13 cellular contexts compared by ENCODE assay signal in the genomic region with DNA sequence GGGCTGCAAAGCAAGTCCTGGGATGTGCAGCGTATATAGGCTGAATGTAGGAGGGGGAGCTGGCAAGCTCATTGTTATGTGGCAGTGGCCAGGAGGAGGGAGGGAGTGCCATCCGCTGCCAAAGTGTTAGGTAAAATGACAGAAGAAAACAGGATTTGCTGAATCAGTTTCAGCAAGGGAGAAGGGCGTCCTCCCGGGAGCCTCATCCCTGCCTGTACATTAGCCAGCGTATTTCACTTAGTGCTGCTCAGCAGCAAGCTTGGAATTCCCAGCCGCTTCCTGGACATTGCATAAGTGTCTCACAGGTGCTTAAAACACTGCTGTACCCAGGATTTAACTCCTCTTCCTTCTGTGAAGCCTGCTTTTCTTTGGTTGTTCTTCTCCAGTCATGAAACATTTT. TPM values are rescaled to one million over a fixed set of nuclear protein-coding genes. Genes with fewer than 3 reads are reported as not detected.
DNase-seq lines count a peak whose midpoint lies in the region; ATAC-seq and TF ChIP-seq lines count a peak whose summit lies in the region.
"Had no signal": no experiment of that assay in that cellular context is flagged by ENCODE, and none has a peak within 500 bp of the region (broad histone marks: within the 10 kb centered on the region; RNA-seq: fewer than 3 reads in every experiment).

No MANE protein-coding gene starts in this region.

- POLR2A ChIA-PET in activated B cell treated with CpG ODN at 0.5 μM for 24 hours (lab: Charles Lee) = interaction anchor here (1.2 to 1.5 kb wide), 2 partner anchors 84 to 139 kb away, joined by 3 read pairs; a partner anchor contains a TSS

- H3K36me3 Mint-ChIP-seq in activated B cell treated with CpG ODN at 0.5 μM for 24 hours (ENCODE audit: low read depth) = peaks cover 22% of the 10 kb centered on the region
- peaks cover 25% of the 10 kb centered on the region for H3K36me3 Mint-ChIP-seq in stimulated activated effector memory CD8-positive, alpha-beta T cell treated with anti-CD3 and anti-CD28 coated beads, Interleukin-12 subunit alpha, Interleukin-12 subunit beta, amount 100 ng/mL, for 72 hours

- no peaks in the 10 kb centered on the region for H3K9me3 Mint-ChIP-seq in activated B cell treated with CpG ODN at 0.5 μM for 24 hours
- no peaks in the 10 kb centered on the region for H3K9me3 Mint-ChIP-seq in stimulated activated effector memory CD8-positive, alpha-beta T cell treated with anti-CD3 and anti-CD28 coated beads, Interleukin-12 subunit alpha, Interleukin-12 subunit beta, amount 100 ng/mL, for 72 hours
- H3K9me3 Mint-ChIP-seq: activated CD8-positive, alpha-beta T cell treated with anti-CD3 and anti-CD28 coated beads for 36 hours had no signal

- H3K4me3 ChIP-seq in heart right ventricle = peak overlapping the region in 5 of 10 donors; percentile 62 to 72 (median 66)

- H3K27ac Mint-ChIP-seq in activated B cell treated with CpG ODN at 0.5 μM for 24 hours = no peak overlapping the region
- H3K27ac Mint-ChIP-seq in stimulated activated effector memory CD8-positive, alpha-beta T cell treated with anti-CD3 and anti-CD28 coated beads, Interleukin-12 subunit alpha, Interleukin-12 subunit beta, amount 100 ng/mL, for 72 hours = peak overlapping the region; percentile 10
- H3K27ac Mint-ChIP-seq: activated CD8-positive, alpha-beta T cell treated with anti-CD3 and anti-CD28 coated beads for 36 hours had no signal

- peak overlapping the region in 9 of 10 donors; percentile 85 to 98 (median 97) for H3K27ac ChIP-seq in heart right ventricle
- H3K27ac ChIP-seq: parathyroid adenoma had no signal

- H3K4me1 ChIP-seq in heart right ventricle = peaks cover 3 to 67% (median 28%) of the 10 kb centered on the region in 9 donors

- H3K9me3 ChIP-seq in heart right ventricle = no peaks in the 10 kb centered on the region

- intact Hi-C loops in heart right ventricle (cut with DNase I) = loop anchor here in 3 of 10 donors (5.0 to 10.0 kb wide), 4 partner anchors 82 to 602 kb away; a partner anchor contains a TSS
- intact Hi-C loops in Right ventricle myocardium superior (cut with DNase I) = no loop called here
- intact Hi-C loops in activated B cell treated with CpG ODN at 0.5 μM for 24 hours (cut with micrococcal nuclease) = loop anchor here (5.0 kb wide), 1 partner anchor 80 kb away; a partner anchor contains a TSS

- CTCF ChIA-PET in activated B cell treated with CpG ODN at 0.5 μM for 24 hours (lab: Charles Lee) = no interaction called here

- H3K4me1 Mint-ChIP-seq in activated B cell treated with CpG ODN at 0.5 μM for 24 hours = peaks cover 29% of the 10 kb centered on the region
- peaks cover 49% of the 10 kb centered on the region for H3K4me1 Mint-ChIP-seq in stimulated activated effector memory CD8-positive, alpha-beta T cell treated with anti-CD3 and anti-CD28 coated beads, Interleukin-12 subunit alpha, Interleukin-12 subunit beta, amount 100 ng/mL, for 72 hours

- H3K4me3 Mint-ChIP-seq in activated B cell treated with CpG ODN at 0.5 μM for 24 hours = peak overlapping the region; percentile 1
- no peak overlapping the region for H3K4me3 Mint-ChIP-seq in stimulated activated effector memory CD8-positive, alpha-beta T cell treated with anti-CD3 and anti-CD28 coated beads, Interleukin-12 subunit alpha, Interleukin-12 subunit beta, amount 100 ng/mL, for 72 hours
- H3K4me3 Mint-ChIP-seq: activated CD8-positive, alpha-beta T cell treated with anti-CD3 and anti-CD28 coated beads for 36 hours had no signal

- no peak for DNase-seq in heart right ventricle
- no peak for DNase-seq in Right ventricle myocardium superior
- no peak for DNase-seq in activated B cell treated with CpG ODN at 0.5 μM for 24 hours
- peak; percentile 29 for DNase-seq in inferior parietal cortex (ENCODE audit: extremely low spot score)
- DNase-seq in stimulated activated effector memory CD8-positive, alpha-beta T cell treated with anti-CD3 and anti-CD28 coated beads, Interleukin-12 subunit alpha, Interleukin-12 subunit beta, amount 100 ng/mL, for 72 hours (ENCODE audit: low spot score in 2 of 2) = no peak
- no peak for DNase-seq in erythroblast (lab: John Stamatoyannopoulos, UW)
- no peak for DNase-seq in activated CD4-positive, CD25-positive, alpha-beta regulatory T cell treated with anti-CD3 and anti-CD28 coated beads, Interleukin-2, amount 50 U/mL, for 72 hours
- no peak for DNase-seq in glomerular visceral epithelial cell (ENCODE audit: extremely low spot score)
- DNase-seq: activated CD8-positive, alpha-beta T cell treated with anti-CD3 and anti-CD28 coated beads for 36 hours; activated gamma-delta T cell treated with Interleukin-2 at 50 U/mL for 16 hours; DMS79 treated with DMSO at 0.1 percent for 48 hours; stimulated activated CD8-positive, alpha-beta memory T cell treated with anti-CD3 and anti-CD28 coated beads, Interleukin-4, amount 100 ng/mL, for 48 hours had no signal

- no peak for ATAC-seq in heart right ventricle
- no peak for ATAC-seq in Right ventricle myocardium superior (ENCODE audit: poor library complexity)
- no peak for ATAC-seq in activated B cell treated with CpG ODN at 0.5 μM for 24 hours (ENCODE audit: low read depth)
- no peak for ATAC-seq in stimulated activated effector memory CD8-positive, alpha-beta T cell treated with anti-CD3 and anti-CD28 coated beads, Interleukin-12 subunit alpha, Interleukin-12 subunit beta, amount 100 ng/mL, for 72 hours
- ATAC-seq: activated CD8-positive, alpha-beta T cell treated with anti-CD3 and anti-CD28 coated beads for 36 hours had no signal

- peaks cover 0 to 35% (median 0%) of the 10 kb centered on the region in 9 donors for H3K36me3 ChIP-seq in heart right ventricle

- H3K27me3 Mint-ChIP-seq in activated B cell treated with CpG ODN at 0.5 μM for 24 hours = no peaks in the 10 kb centered on the region
- H3K27me3 Mint-ChIP-seq: activated CD8-positive, alpha-beta T cell treated with anti-CD3 and anti-CD28 coated beads for 36 hours had no signal

- no peak for TF ChIP-seq CTCF in heart right ventricle (IDR thresholded peaks at IDR 0.05)
- no peak for TF ChIP-seq CTCF in activated B cell treated with CpG ODN at 0.5 μM for 24 hours (IDR thresholded peaks at IDR 0.05)

- TF ChIP-seq POLR2A in erythroblast (IDR thresholded peaks at IDR 0.05; ENCODE audit: low read length) = no peak

- no peaks in the 10 kb centered on the region for H3K27me3 ChIP-seq in heart right ventricle

- WGBS in heart right ventricle, 2 donors = 51 to 66% methylated on average over 6 of the region's 6 CpGs

RNA-seq across cellular contexts. Expression of a gene that starts 2.5 kb away (rescaled TPM):
- total RNA-seq in heart right ventricle = 100 to 1,000 TPM; 221 to 455 (median 348) TPM
- polyA plus RNA-seq in heart right ventricle = 100 to 1,000 TPM in 1 of 2 donors, 10 to 100 TPM in 1; 93.8 to 124 TPM
- total RNA-seq in Right ventricle myocardium superior = 334 TPM
- 33.7 and 43.8 TPM in 2 replicates for total RNA-seq in activated B cell treated with CpG ODN at 0.5 μM for 24 hours

RNA-seq across cellular contexts. Expression of a gene that starts 15.2 kb away (rescaled TPM):
- 10 to 100 TPM; 15.9 to 23.1 (median 17.6) TPM for total RNA-seq in heart right ventricle
- polyA plus RNA-seq in heart right ventricle = 10 to 100 TPM; 15.9 to 23.6 TPM
- 21.0 TPM for total RNA-seq in Right ventricle myocardium superior
- total RNA-seq in activated B cell treated with CpG ODN at 0.5 μM for 24 hours = 16.9 and 20.6 TPM in 2 replicates
